17 cellular contexts compared by ENCODE assay signal in genomic region chr17:78727476-78728229, GRCh38. TPM values are rescaled to one million over a fixed set of nuclear protein-coding genes. Genes with fewer than 3 reads are reported as not detected.
A peak's percentile ranks its signal among the peaks of the same experiment; 100 is the strongest.
DNase-seq lines count a peak whose midpoint lies in the region; ATAC-seq and TF ChIP-seq lines count a peak whose summit lies in the region.
"Had no signal": no experiment of that assay in that cellular context is flagged by ENCODE, and none has a peak within 500 bp of the region (broad histone marks: within the 10 kb centered on the region; RNA-seq: fewer than 3 reads in every experiment).

No MANE protein-coding gene starts in this region.

- intact Hi-C loops in Caco-2 (cut with micrococcal nuclease; ENCODE audit: unreplicated experiment) = no loop called here

- no peaks in the 10 kb centered on the region for H3K36me3 ChIP-seq in KMS-11 (ENCODE audit: insufficient read depth)
- H3K36me3 ChIP-seq in Caco-2 (ENCODE audit: control insufficient read depth, insufficient read depth, low read length) = peaks cover 1% of the 10 kb centered on the region; the same call in 1 of the 2 replicates
- no peaks in the 10 kb centered on the region for H3K36me3 ChIP-seq in HAP-1 (replicated peaks)
- H3K36me3 ChIP-seq: adrenal gland, pancreas, SJCRH30 had no signal

- H3K79me2 ChIP-seq in KMS-11 (ENCODE audit: insufficient read depth, low read depth) = peaks cover 98% of the 10 kb centered on the region

- peak overlapping the region; percentile 93; the same call in 1 of the 2 replicates for H3K4me2 ChIP-seq in KMS-11

- peak overlapping the region; percentile 97 for H3K27ac Mint-ChIP-seq in activated naive CD4-positive, alpha-beta T cell treated with anti-CD3 and anti-CD28 coated beads, Interleukin-2, amount 50 U/mL, for 24 hours
- H3K27ac Mint-ChIP-seq in activated naive CD8-positive, alpha-beta T cell treated with anti-CD3 and anti-CD28 coated beads for 36 hours = peak overlapping the region; percentile 91
- no peak overlapping the region for H3K27ac Mint-ChIP-seq in Caco-2 (ENCODE audit: unreplicated experiment)

- POLR2A ChIA-PET in Caco-2 (lab: Charles Lee) = no interaction called here

- H3K9ac ChIP-seq in KMS-11 = no peak overlapping the region; the same call in 1 of the 2 replicates

- peak overlapping the region; percentile 93 for H3K27ac ChIP-seq in KMS-11
- H3K27ac ChIP-seq: adrenal gland, pancreas, SJCRH30 had no signal

- H3K4me1 Mint-ChIP-seq in activated naive CD4-positive, alpha-beta T cell treated with anti-CD3 and anti-CD28 coated beads, Interleukin-2, amount 50 U/mL, for 24 hours = peaks cover 95% of the 10 kb centered on the region
- peaks cover 86% of the 10 kb centered on the region for H3K4me1 Mint-ChIP-seq in activated naive CD8-positive, alpha-beta T cell treated with anti-CD3 and anti-CD28 coated beads for 36 hours
- peaks cover 13% of the 10 kb centered on the region for H3K4me1 Mint-ChIP-seq in Caco-2 (ENCODE audit: low read depth, unreplicated experiment)

- no peak for DNase-seq in activated naive CD4-positive, alpha-beta T cell treated with anti-CD3 and anti-CD28 coated beads, Interleukin-2, amount 50 U/mL, for 16 hours
- DNase-seq in activated naive CD8-positive, alpha-beta T cell treated with anti-CD3 and anti-CD28 coated beads for 36 hours = no peak
- DNase-seq in EL (no peak), Caco-2 (no peak), HAP-1 (ENCODE audit: low spot score in 2 of 2) (no peak)
- DNase-seq: adrenal gland; caudate nucleus; hypothalamus; Kasumi-1; NCI-H146; pancreas; SJCRH30; small intestine; stimulated activated naive CD4-positive, alpha-beta T cell had no signal

- CTCF ChIA-PET in Caco-2 (lab: Charles Lee) = interaction anchor here (0.6 kb wide), 1 partner anchor 13 kb away, joined by 3 read pairs; no protein-coding TSS in a partner anchor

- no peaks in the 10 kb centered on the region for H3K27me3 Mint-ChIP-seq in activated naive CD4-positive, alpha-beta T cell treated with anti-CD3 and anti-CD28 coated beads, Interleukin-2, amount 50 U/mL, for 24 hours
- no peaks in the 10 kb centered on the region for H3K27me3 Mint-ChIP-seq in activated naive CD8-positive, alpha-beta T cell treated with anti-CD3 and anti-CD28 coated beads for 36 hours
- no peaks in the 10 kb centered on the region for H3K27me3 Mint-ChIP-seq in Caco-2 (ENCODE audit: insufficient read depth, unreplicated experiment)

- peaks cover 82% of the 10 kb centered on the region for H3K4me1 ChIP-seq in KMS-11 (ENCODE audit: low read depth, poor library complexity, severe bottlenecking)
- H3K4me1 ChIP-seq in Caco-2 = 0 out of 2 replicates have a peak, but pooled peaks cover 8% of the 10 kb centered on the region
- H3K4me1 ChIP-seq in HAP-1 = no peaks in the 10 kb centered on the region; the same call in none of the 2 replicates

- H3K4me3 ChIP-seq in KMS-11 (IDR thresholded peaks at IDR 0.05; ENCODE audit: insufficient read depth, low read depth, low read length) = no peak overlapping the region
- H3K4me3 ChIP-seq in Caco-2 (ENCODE audit: low read depth, low read length) = no peak overlapping the region
- H3K4me3 ChIP-seq in HAP-1 = no peak overlapping the region
- H3K4me3 ChIP-seq: adrenal gland, pancreas, SJCRH30 had no signal

- H3K9me3 Mint-ChIP-seq in activated naive CD4-positive, alpha-beta T cell treated with anti-CD3 and anti-CD28 coated beads, Interleukin-2, amount 50 U/mL, for 24 hours = no peaks in the 10 kb centered on the region
- H3K9me3 Mint-ChIP-seq in activated naive CD8-positive, alpha-beta T cell treated with anti-CD3 and anti-CD28 coated beads for 36 hours = no peaks in the 10 kb centered on the region
- no peaks in the 10 kb centered on the region for H3K9me3 Mint-ChIP-seq in Caco-2 (ENCODE audit: unreplicated experiment)

- H3K4me3 Mint-ChIP-seq in activated naive CD4-positive, alpha-beta T cell treated with anti-CD3 and anti-CD28 coated beads, Interleukin-2, amount 50 U/mL, for 24 hours = peak overlapping the region; percentile 84
- peak overlapping the region; percentile 60 for H3K4me3 Mint-ChIP-seq in activated naive CD8-positive, alpha-beta T cell treated with anti-CD3 and anti-CD28 coated beads for 36 hours
- H3K4me3 Mint-ChIP-seq in Caco-2 (ENCODE audit: unreplicated experiment) = no peak overlapping the region

- in situ Hi-C loops in HAP-1 (cut with MboI; ENCODE audit: low sequenced_read_pairs) = no loop called here

- H3K36me3 Mint-ChIP-seq in activated naive CD4-positive, alpha-beta T cell treated with anti-CD3 and anti-CD28 coated beads, Interleukin-2, amount 50 U/mL, for 24 hours = peaks cover 5% of the 10 kb centered on the region
- peaks cover 24% of the 10 kb centered on the region for H3K36me3 Mint-ChIP-seq in activated naive CD8-positive, alpha-beta T cell treated with anti-CD3 and anti-CD28 coated beads for 36 hours
- no peaks in the 10 kb centered on the region for H3K36me3 Mint-ChIP-seq in Caco-2 (ENCODE audit: insufficient read depth, unreplicated experiment)

- H3K9me3 ChIP-seq in Caco-2 = no peaks in the 10 kb centered on the region
- no peaks in the 10 kb centered on the region for H3K9me3 ChIP-seq in HAP-1
- H3K9me3 ChIP-seq: adrenal gland, pancreas, SJCRH30 had no signal

- 0 out of 2 replicates have a peak, but pooled peaks cover 7% of the 10 kb centered on the region for H4K20me1 ChIP-seq in KMS-11 (ENCODE audit: insufficient read depth)

- no peak for TF ChIP-seq CTCF in KMS-11 (conservative IDR thresholded peaks at IDR 0.05; ENCODE audit: low read depth, low read length)
- TF ChIP-seq CTCF in Caco-2 (IDR thresholded peaks at IDR 0.05; ENCODE audit: insufficient read depth in 1 of 2, low read depth in 1 of 2, low read length in 1 of 2, severe bottlenecking in 1 of 2, unreplicated experiment in 1 of 2) = no peak

- no TSS peak for BruUV-seq in Caco-2 (replicated peaks; lab: Mats Ljungman, UMichigan)

- ATAC-seq in HG02973 (IDR thresholded peaks at IDR 0.05; ENCODE audit: unreplicated experiment) = no peak
- ATAC-seq: pancreas had no signal

- no peak overlapping the region for H2AFZ ChIP-seq in KMS-11 (ENCODE audit: low read depth)

- H3K27me3 ChIP-seq in KMS-11 (ENCODE audit: insufficient read depth, low read depth) = no peaks in the 10 kb centered on the region
- H3K27me3 ChIP-seq in Caco-2 (replicated peaks; ENCODE audit: control insufficient read depth, insufficient read depth, low read length) = no peaks in the 10 kb centered on the region
- no peaks in the 10 kb centered on the region for H3K27me3 ChIP-seq in HAP-1 (ENCODE audit: low read depth)
- H3K27me3 ChIP-seq: adrenal gland, pancreas, SJCRH30 had no signal

RNA-seq across cellular contexts. Expression of gene CYTH1, which starts 54.4 kb away (rescaled TPM):
- 10 to 100 TPM; 88.9 to 89.6 TPM for total RNA-seq in activated naive CD8-positive, alpha-beta T cell treated with anti-CD3 and anti-CD28 coated beads for 36 hours
- total RNA-seq in Caco-2 (2022) = 26.5 and 29.6 TPM in 2 replicates
